ENCODE assay signal across 7 cellular contexts in genomic region chrX:68829594-68830485, GRCh38. TPM values are rescaled to one million over a fixed set of nuclear protein-coding genes. Genes with fewer than 3 reads are reported as not detected.
DNase-seq lines count a peak whose midpoint lies in the region; ATAC-seq and TF ChIP-seq lines count a peak whose summit lies in the region.

No MANE protein-coding gene starts in this region.

- H3K27ac ChIP-seq in SK-N-MC (peak overlapping the region; percentile 50; the same call in 1 of the 2 replicates), uterus (peak overlapping the region; percentile 72 to 82)

- H3K9ac ChIP-seq in SK-N-MC (ENCODE audit: insufficient read length): peak overlapping the region; percentile 87

- intact Hi-C loops in mucosa of descending colon (cut with DNase I, micrococcal nuclease): loop anchor here (5.0 to 10.0 kb wide), 3 partner anchors 232 to 455 kb away; no protein-coding TSS in a partner anchor
- intact Hi-C loops in uterus (cut with DNase I; ENCODE audit: low total_unique reads): loop anchor here (5.0 to 10.0 kb wide), 2 partner anchors 395 to 457 kb away; no protein-coding TSS in a partner anchor

- no peak for TF ChIP-seq POLR2A in uterus (IDR thresholded peaks at IDR 0.05)

- DNase-seq in HCEC 1CT (peak; percentile 23), SK-N-MC (ENCODE audit: low read depth, low spot score) (no peak), mucosa of descending colon (peak; percentile 24 to 57 (median 46)), uterus (peak in 1 of 2 donors; percentile 32)
- DNase-seq in effector memory CD8-positive, alpha-beta T cell: no peak

- H3K4me3 Mint-ChIP-seq in effector memory CD8-positive, alpha-beta T cell: peak overlapping the region; percentile 92 to 93

- peaks cover 24% of the 10 kb centered on the region; the same call in 1 of the 2 replicates for H3K36me3 ChIP-seq in SK-N-MC (ENCODE audit: insufficient read depth, low read length)
- H3K36me3 ChIP-seq in mucosa of descending colon (ENCODE audit: low read depth): no peaks in the 10 kb centered on the region
- no peaks in the 10 kb centered on the region for H3K36me3 ChIP-seq in uterus

- H3K4me3 ChIP-seq in SK-N-MC: peak overlapping the region; percentile 85
- H3K4me3 ChIP-seq in mucosa of descending colon: peak overlapping the region; percentile 63
- peak overlapping the region; percentile 59 to 62 for H3K4me3 ChIP-seq in uterus

- H3K9me3 Mint-ChIP-seq in effector memory CD8-positive, alpha-beta T cell: no peaks in the 10 kb centered on the region

- H3K27ac Mint-ChIP-seq in effector memory CD8-positive, alpha-beta T cell: no peak overlapping the region

- peaks cover 13 to 15% of the 10 kb centered on the region in 2 donors for H3K4me1 Mint-ChIP-seq in effector memory CD8-positive, alpha-beta T cell (ENCODE audit: low read depth in 2 of 2)

- ATAC-seq in effector memory CD8-positive, alpha-beta T cell (replicated peaks): no peak
- peak; percentile 1 for ATAC-seq in mucosa of descending colon
- ATAC-seq in HG03342 (IDR thresholded peaks at IDR 0.05; ENCODE audit: unreplicated experiment): no peak
- no peak for ATAC-seq in HG02840 (IDR thresholded peaks at IDR 0.05; ENCODE audit: low FRiP score, unreplicated experiment)

- no peaks in the 10 kb centered on the region for H3K27me3 ChIP-seq in uterus

- H3K4me1 ChIP-seq in mucosa of descending colon (ENCODE audit: low read depth): peaks cover 8% of the 10 kb centered on the region
- H3K4me1 ChIP-seq in uterus: no peaks in the 10 kb centered on the region

- H3K36me3 Mint-ChIP-seq in effector memory CD8-positive, alpha-beta T cell (ENCODE audit: insufficient read depth): peaks cover 5% of the 10 kb centered on the region

- TF ChIP-seq CTCF in mucosa of descending colon (IDR thresholded peaks at IDR 0.05): no peak
- TF ChIP-seq CTCF in uterus (IDR thresholded peaks at IDR 0.05): no peak

- no peaks in the 10 kb centered on the region for H3K27me3 Mint-ChIP-seq in effector memory CD8-positive, alpha-beta T cell

- H3K9me3 ChIP-seq in SK-N-MC (ENCODE audit: low read depth, low read length) (no peaks in the 10 kb centered on the region), mucosa of descending colon (no peaks in the 10 kb centered on the region), uterus (no peaks in the 10 kb centered on the region)

RNA-seq across cellular contexts. Expression of gene EFNB1, which starts 1.0 kb away (rescaled TPM):
- 10 to 100 TPM; 41.7 to 81.5 (median 66.3) TPM for total RNA-seq in mucosa of descending colon
- 10 to 100 TPM in 3 of 4 donors, 1 to 10 TPM in 1; 8.8 to 59.1 (median 28.7) TPM for total RNA-seq in uterus

Comparison
In these comparisons a context has a peak if more than half of its experiments do, and no peak if none do; other contexts are left out.
1. DNase-seq: peak in HCEC 1CT (single experiment) and mucosa of descending colon (3 of 3); none in SK-N-MC (single experiment) and effector memory CD8-positive, alpha-beta T cell (0 of 3).
2. Peak in every context shown above with its lines, with median percentiles within 50 percentile points of each other: H3K4me3 ChIP-seq.